Comparison of ENCODE assay signal across 11 cellular contexts in genomic region chr4:175961604-175962003, GRCh38.
DNase-seq lines count a peak whose midpoint lies in the region; ATAC-seq, FAIRE-seq and TF ChIP-seq lines count a peak whose summit lies in the region.
"Had no signal": no experiment of that assay in that cellular context is flagged by ENCODE, and none has a peak within 500 bp of the region (broad histone marks: within the 10 kb centered on the region; RNA-seq: fewer than 3 reads in every experiment).

No MANE protein-coding gene starts in this region.

- no peaks in the 10 kb centered on the region for H3K9me3 Mint-ChIP-seq in stimulated activated memory B cell treated with anti-CD40 and anti-IgM and Interleukin-4, amounts not matched to agents 10 μg/mL and 1 μg/mL and 100 μg/mL, for 72 hours
- H3K9me3 Mint-ChIP-seq: CD8-positive, alpha-beta T cell had no signal

- H3K4me3 Mint-ChIP-seq in stimulated activated memory B cell treated with anti-CD40 and anti-IgM and Interleukin-4, amounts not matched to agents 10 μg/mL and 1 μg/mL and 100 μg/mL, for 72 hours, result no peak overlapping the region
- H3K4me3 Mint-ChIP-seq: activated CD8-positive, alpha-beta memory T cell treated with anti-CD3 and anti-CD28 coated beads, Interleukin-2, amount 10 ng/mL, durations not matched to agents 7 days and 5 days; CD8-positive, alpha-beta T cell had no signal

- H3K27ac ChIP-seq in smooth muscle cell (ENCODE audit: low read depth), result no peak overlapping the region

- H3F3A ChIP-seq in smooth muscle cell (ENCODE audit: low read depth), result no peaks in the 10 kb centered on the region

- ATAC-seq in GM21786 (IDR thresholded peaks at IDR 0.05; ENCODE audit: unreplicated experiment) (peak; percentile 93), HG03108 (IDR thresholded peaks at IDR 0.05; ENCODE audit: unreplicated experiment) (peak; percentile 79)
- ATAC-seq in stimulated activated memory B cell treated with anti-CD40 and anti-IgM and Interleukin-4, amounts not matched to agents 10 μg/mL and 1 μg/mL and 100 μg/mL, for 72 hours, result peak; percentile 90
- ATAC-seq in activated CD4-positive, CD25-positive, alpha-beta regulatory T cell treated with anti-CD3 and anti-CD28 coated beads, Interleukin-2, amount 50 U/mL, for 24 hours, result no peak
- ATAC-seq: activated CD8-positive, alpha-beta memory T cell treated with anti-CD3 and anti-CD28 coated beads, Interleukin-2, amount 10 ng/mL, durations not matched to agents 7 days and 5 days; CD8-positive, alpha-beta T cell; Panc1 had no signal

- H3K36me3 ChIP-seq in smooth muscle cell (ENCODE audit: low read depth), result no peaks in the 10 kb centered on the region

- no peaks in the 10 kb centered on the region for H3K27me3 Mint-ChIP-seq in stimulated activated memory B cell treated with anti-CD40 and anti-IgM and Interleukin-4, amounts not matched to agents 10 μg/mL and 1 μg/mL and 100 μg/mL, for 72 hours
- H3K27me3 Mint-ChIP-seq: activated CD8-positive, alpha-beta memory T cell treated with anti-CD3 and anti-CD28 coated beads, Interleukin-2, amount 10 ng/mL, durations not matched to agents 7 days and 5 days had no signal

- no peaks in the 10 kb centered on the region for H4K20me1 ChIP-seq in smooth muscle cell (ENCODE audit: low read depth)

- no peak overlapping the region for H3K4me3 ChIP-seq in smooth muscle cell

- no peaks in the 10 kb centered on the region for H3K4me1 ChIP-seq in smooth muscle cell (ENCODE audit: low read depth)

- H3K27me3 ChIP-seq in smooth muscle cell (ENCODE audit: low read depth), result no peaks in the 10 kb centered on the region

- 77% methylated on average over 4 of the region's 4 CpGs for WGBS in smooth muscle cell (ENCODE audit: low lambda C conversion rate)

- peaks cover 40% of the 10 kb centered on the region for H3K4me1 Mint-ChIP-seq in stimulated activated memory B cell treated with anti-CD40 and anti-IgM and Interleukin-4, amounts not matched to agents 10 μg/mL and 1 μg/mL and 100 μg/mL, for 72 hours
- H3K4me1 Mint-ChIP-seq: activated CD8-positive, alpha-beta memory T cell treated with anti-CD3 and anti-CD28 coated beads, Interleukin-2, amount 10 ng/mL, durations not matched to agents 7 days and 5 days had no signal

- peak; percentile 8 for FAIRE-seq in GM19239 (lab: Jason Lieb, UNC)

- H3K9me3 ChIP-seq in smooth muscle cell (replicated peaks; ENCODE audit: low read depth), result no peaks in the 10 kb centered on the region

- H3K9ac ChIP-seq in smooth muscle cell (ENCODE audit: low read depth), result no peak overlapping the region

- H3K79me2 ChIP-seq in smooth muscle cell (ENCODE audit: low read depth), result no peaks in the 10 kb centered on the region

- no peak overlapping the region for H3K4me2 ChIP-seq in smooth muscle cell

- H2AFZ ChIP-seq in smooth muscle cell (ENCODE audit: low read depth), result no peak overlapping the region

- H3K27ac Mint-ChIP-seq in stimulated activated memory B cell treated with anti-CD40 and anti-IgM and Interleukin-4, amounts not matched to agents 10 μg/mL and 1 μg/mL and 100 μg/mL, for 72 hours, result peak overlapping the region; percentile 8
- H3K27ac Mint-ChIP-seq: activated CD8-positive, alpha-beta memory T cell treated with anti-CD3 and anti-CD28 coated beads, Interleukin-2, amount 10 ng/mL, durations not matched to agents 7 days and 5 days; CD8-positive, alpha-beta T cell had no signal

- no peak for DNase-seq in GM19239 (ENCODE audit: insufficient read length, low spot score)
- no peak for DNase-seq in HUDEP-2 (lab: John Stamatoyannopoulos, UW; ENCODE audit: unreplicated experiment in 76 of 76)
- no peak for DNase-seq in activated T-cell treated with anti-CD3 and anti-CD28 coated beads, Interleukin-2, amount 50 U/mL, for 48 hours
- DNase-seq in smooth muscle cell (lab: John Stamatoyannopoulos, UW; ENCODE audit: unreplicated experiment), result no peak
- DNase-seq: activated CD8-positive, alpha-beta memory T cell treated with anti-CD3 and anti-CD28 coated beads, Interleukin-2, amount 10 ng/mL, durations not matched to agents 7 days and 5 days; CD8-positive, alpha-beta T cell had no signal

- H3K36me3 Mint-ChIP-seq in stimulated activated memory B cell treated with anti-CD40 and anti-IgM and Interleukin-4, amounts not matched to agents 10 μg/mL and 1 μg/mL and 100 μg/mL, for 72 hours, result no peaks in the 10 kb centered on the region
- H3K36me3 Mint-ChIP-seq: activated CD8-positive, alpha-beta memory T cell treated with anti-CD3 and anti-CD28 coated beads, Interleukin-2, amount 10 ng/mL, durations not matched to agents 7 days and 5 days; CD8-positive, alpha-beta T cell had no signal

- TF ChIP-seq CTCF in smooth muscle cell (IDR thresholded peaks at IDR 0.05; ENCODE audit: borderline replicate concordance, insufficient read depth, poor library complexity, severe bottlenecking), result no peak

Comparison
In these comparisons a context has a peak if more than half of its experiments do, and no peak if none do; other contexts are left out.
1. ATAC-seq: peak in GM21786 (single experiment), HG03108 (single experiment) and stimulated activated memory B cell treated with anti-CD40 and anti-IgM and Interleukin-4, amounts not matched to agents 10 μg/mL and 1 μg/mL and 100 μg/mL, for 72 hours (single experiment); none in activated CD4-positive, CD25-positive, alpha-beta regulatory T cell treated with anti-CD3 and anti-CD28 coated beads, Interleukin-2, amount 50 U/mL, for 24 hours (0 of 2).